In the genomic region with DNA sequence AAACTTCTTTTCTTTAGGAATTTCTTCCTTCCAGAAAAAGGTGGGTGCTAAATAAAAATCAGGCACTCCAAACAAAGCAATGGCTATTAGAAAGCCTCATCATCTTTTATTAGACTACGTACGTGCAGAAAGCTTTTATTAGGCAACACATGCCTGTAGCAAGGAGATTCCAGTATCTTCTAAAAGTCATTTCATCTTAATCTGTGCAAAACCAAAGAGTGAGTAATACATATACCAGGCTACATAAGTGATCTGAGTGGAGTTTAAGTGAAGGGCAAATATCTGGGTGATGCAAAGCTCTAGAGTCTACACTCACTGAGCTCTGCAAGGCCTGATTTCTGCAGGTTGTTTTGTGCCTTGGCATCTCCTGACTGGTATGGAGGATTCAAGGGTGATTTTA, we compare ENCODE assay signal across 19 cellular contexts.
A peak's percentile ranks its signal among the peaks of the same experiment; 100 is the strongest.
DNase-seq lines count a peak whose midpoint lies in the region; ATAC-seq and TF ChIP-seq lines count a peak whose summit lies in the region.
"Had no signal": no experiment of that assay in that cellular context is flagged by ENCODE, and none has a peak within 500 bp of the region (broad histone marks: within the 10 kb centered on the region; RNA-seq: fewer than 3 reads in every experiment).

No MANE protein-coding gene starts in this region.

- H3K4me3 ChIP-seq in dorsolateral prefrontal cortex: no peak overlapping the region
- H3K4me3 ChIP-seq: BLaER1, HAP-1 had no signal

- H3K4me3 Mint-ChIP-seq in activated T-cell treated with anti-CD3 and anti-CD28 coated beads, Interleukin-2, amount 50 U/mL, for 24 hours: no peak overlapping the region
- no peak overlapping the region for H3K4me3 Mint-ChIP-seq in nephron
- H3K4me3 Mint-ChIP-seq: IgD-negative memory B cell had no signal

- H3K27me3 Mint-ChIP-seq in activated T-cell treated with anti-CD3 and anti-CD28 coated beads, Interleukin-2, amount 50 U/mL, for 24 hours: no peaks in the 10 kb centered on the region
- peaks cover 6% of the 10 kb centered on the region for H3K27me3 Mint-ChIP-seq in nephron (ENCODE audit: low read depth)
- H3K27me3 Mint-ChIP-seq: IgD-negative memory B cell had no signal

- H3K9me3 Mint-ChIP-seq in activated T-cell treated with anti-CD3 and anti-CD28 coated beads, Interleukin-2, amount 50 U/mL, for 24 hours: no peaks in the 10 kb centered on the region
- H3K9me3 Mint-ChIP-seq in nephron: no peaks in the 10 kb centered on the region
- H3K9me3 Mint-ChIP-seq: IgD-negative memory B cell had no signal

- H3K36me3 Mint-ChIP-seq in activated T-cell treated with anti-CD3 and anti-CD28 coated beads, Interleukin-2, amount 50 U/mL, for 24 hours (ENCODE audit: low read depth): peaks cover 96% of the 10 kb centered on the region
- H3K36me3 Mint-ChIP-seq in nephron (ENCODE audit: low read depth): no peaks in the 10 kb centered on the region
- H3K36me3 Mint-ChIP-seq: IgD-negative memory B cell had no signal

- TF ChIP-seq CTCF in dorsolateral prefrontal cortex (IDR thresholded peaks at IDR 0.05 in 54 of 56, conservative IDR thresholded peaks at IDR 0.05 in 2 of 56; ENCODE audit: low read depth in 1 of 56, partially characterized antibody in 56 of 56) (no peak), nephron (IDR thresholded peaks at IDR 0.05; ENCODE audit: unreplicated experiment in 3 of 3) (no peak)

- H3K27me3 ChIP-seq in dorsolateral prefrontal cortex: no peaks in the 10 kb centered on the region
- H3K27me3 ChIP-seq: BLaER1 had no signal

- no peak for ATAC-seq in HG03175 (IDR thresholded peaks at IDR 0.05; ENCODE audit: unreplicated experiment)
- ATAC-seq in GM18517 (IDR thresholded peaks at IDR 0.05; ENCODE audit: unreplicated experiment): no peak

- peak overlapping the region; percentile 54 for H3K27ac Mint-ChIP-seq in activated T-cell treated with anti-CD3 and anti-CD28 coated beads, Interleukin-2, amount 50 U/mL, for 24 hours
- peak overlapping the region in 2 of 3 experiments; percentile 62 to 85 for H3K27ac Mint-ChIP-seq in nephron

- H3K4me1 Mint-ChIP-seq in activated T-cell treated with anti-CD3 and anti-CD28 coated beads, Interleukin-2, amount 50 U/mL, for 24 hours (ENCODE audit: low read depth): peaks cover 39% of the 10 kb centered on the region
- peaks cover 47% of the 10 kb centered on the region for H3K4me1 Mint-ChIP-seq in nephron

- intact Hi-C loops in dorsolateral prefrontal cortex (cut with DNase I): no loop called here

- peak overlapping the region in 31 of 59 donors; percentile 4 to 93 (median 51) for H3K27ac ChIP-seq in dorsolateral prefrontal cortex
- H3K27ac ChIP-seq: BLaER1, HL-60, RWPE1 had no signal

- DNase-seq in activated T-cell treated with anti-CD3 and anti-CD28 coated beads, Interleukin-2, amount 50 U/mL, for 24 hours: no peak
- DNase-seq in activated T-cell treated with anti-CD3 and anti-CD28 coated beads, Interleukin-2, amount 50 U/mL, for 1 hour: no peak
- peak; percentile 19 for DNase-seq in MV-4-11 (lab: John Stamatoyannopoulos, UW)
- no peak for DNase-seq in dorsolateral prefrontal cortex
- no peak for DNase-seq in globus pallidus (ENCODE audit: low spot score)
- DNase-seq: DMS79 treated with DMSO at 0.1 percent for 48 hours; NCI-H1417; NCI-H1930; NCI-H446; NCI-H69; NK-92 treated with Interleukin-12 subunit alpha and Interleukin-12 subunit beta, amount 100 ng/mL, for 24 hours had no signal
